Comparison of ENCODE assay signal across 1 cellular context in genomic region chr13:113183450-113184129, GRCh38.
TF ChIP-seq lines count a peak whose summit lies in the region.

No MANE protein-coding gene starts in this region.

TF ChIP-seq in WTC11, 78 proteins besides CTCF, POLR2A, EP300 and RAD21:
- TF ChIP-seq GABPB1 (CRISPR knock-in tag; IDR thresholded peaks at IDR 0.05), result peak; percentile 69; the same call in 1 of the 2 replicates
- TF ChIP-seq ZNF512 (CRISPR knock-in tag; IDR thresholded peaks at IDR 0.05; ENCODE audit: borderline replicate concordance), result no peak
